10 cellular contexts compared by ENCODE assay signal in genomic region chr14:54219281-54220121, GRCh38.
DNase-seq lines count a peak whose midpoint lies in the region; ATAC-seq and TF ChIP-seq lines count a peak whose summit lies in the region.
"Had no signal": no experiment of that assay in that cellular context is flagged by ENCODE, and none has a peak within 500 bp of the region (broad histone marks: within the 10 kb centered on the region; RNA-seq: fewer than 3 reads in every experiment).

No MANE protein-coding gene starts in this region.

- H3K9me3 Mint-ChIP-seq in glutamatergic neuron (ENCODE audit: unreplicated experiment) (no peaks in the 10 kb centered on the region), neural crest cell (no peaks in the 10 kb centered on the region)
- H3K9me3 Mint-ChIP-seq in activated T-helper 1 cell treated with anti-CD3 and anti-CD28 coated beads, Interleukin-12 subunit alpha, Interleukin-12 subunit beta, Interleukin-2, Interleukin-4 antibody, amounts not matched to agents 30 ng/mL and 10 ng/mL and 1 ng/mL, durations not matched to agents 14 hours and 24 hours and 36 hours: no peaks in the 10 kb centered on the region

- H3K4me2 ChIP-seq in mammary epithelial cell (ENCODE audit: insufficient read depth, low read depth, low read length): no peak overlapping the region

- ATAC-seq in upper lobe of right lung (no peak), HG03108 (IDR thresholded peaks at IDR 0.05; ENCODE audit: unreplicated experiment) (no peak)

- CTCF ChIA-PET in mammary epithelial cell (lab: Charles Lee; ENCODE audit: low non-redundant PET): no interaction called here

- H3K9me3 ChIP-seq in breast epithelium (no peaks in the 10 kb centered on the region), mammary epithelial cell (replicated peaks; ENCODE audit: insufficient read depth, low read length) (no peaks in the 10 kb centered on the region), upper lobe of right lung (no peaks in the 10 kb centered on the region)
- H3K9me3 ChIP-seq: gastroesophageal sphincter had no signal

- in situ Hi-C loops in mammary epithelial cell (cut with MboI; ENCODE audit: low sequenced_read_pairs in 2 of 2): no loop called here

- TF ChIP-seq CTCF in breast epithelium (IDR thresholded peaks at IDR 0.05): no peak
- TF ChIP-seq CTCF in mammary epithelial cell (conservative IDR thresholded peaks at IDR 0.05 in 1 of 2, IDR thresholded peaks at IDR 0.05 in 1 of 2; ENCODE audit: extremely low read depth in 1 of 2, insufficient read depth in 1 of 2, low read depth in 1 of 2, low read length in 2 of 2): no peak
- no peak for TF ChIP-seq CTCF in glutamatergic neuron (IDR thresholded peaks at IDR 0.05; ENCODE audit: partially characterized antibody, unreplicated experiment)
- TF ChIP-seq CTCF in neural crest cell (conservative IDR thresholded peaks at IDR 0.05): no peak
- no peak for TF ChIP-seq CTCF in upper lobe of right lung (IDR thresholded peaks at IDR 0.05)

- H3K9ac ChIP-seq in mammary epithelial cell (ENCODE audit: insufficient read depth, low read length): no peak overlapping the region

- H3K4me3 Mint-ChIP-seq in glutamatergic neuron (ENCODE audit: unreplicated experiment): peak overlapping the region; percentile 93
- peak overlapping the region; percentile 47 for H3K4me3 Mint-ChIP-seq in neural crest cell
- no peak overlapping the region for H3K4me3 Mint-ChIP-seq in activated T-helper 1 cell treated with anti-CD3 and anti-CD28 coated beads, Interleukin-12 subunit alpha, Interleukin-12 subunit beta, Interleukin-2, Interleukin-4 antibody, amounts not matched to agents 30 ng/mL and 10 ng/mL and 1 ng/mL, durations not matched to agents 14 hours and 24 hours and 36 hours

- DNase-seq in breast epithelium (ENCODE audit: low spot score in 2 of 2) (no peak), mammary epithelial cell (no peak), glutamatergic neuron (peak; percentile 33), neural crest cell (ENCODE audit: low read depth, low spot score) (no peak), upper lobe of right lung (no peak)
- no peak for DNase-seq in central memory CD4-positive, alpha-beta T cell
- no peak for DNase-seq in activated T-helper 1 cell treated with anti-CD3 and anti-CD28 coated beads, Interleukin-12 subunit alpha, Interleukin-12 subunit beta, Interleukin-2, Interleukin-4 antibody, amounts not matched to agents 30 ng/mL and 10 ng/mL and 1 ng/mL, durations not matched to agents 14 hours and 24 hours and 36 hours (ENCODE audit: low spot score)
- DNase-seq: activated CD8-positive, alpha-beta memory T cell treated with anti-CD3 and anti-CD28 coated beads for 24 hours had no signal

- H3K4me1 Mint-ChIP-seq in glutamatergic neuron (ENCODE audit: low read depth, unreplicated experiment) (peaks cover 16% of the 10 kb centered on the region), neural crest cell (peaks cover 21% of the 10 kb centered on the region)
- H3K4me1 Mint-ChIP-seq in activated T-helper 1 cell treated with anti-CD3 and anti-CD28 coated beads, Interleukin-12 subunit alpha, Interleukin-12 subunit beta, Interleukin-2, Interleukin-4 antibody, amounts not matched to agents 30 ng/mL and 10 ng/mL and 1 ng/mL, durations not matched to agents 14 hours and 24 hours and 36 hours (ENCODE audit: low read depth): peaks cover 5% of the 10 kb centered on the region

- H3K36me3 Mint-ChIP-seq in glutamatergic neuron (ENCODE audit: unreplicated experiment) (no peaks in the 10 kb centered on the region), neural crest cell (ENCODE audit: low read depth) (no peaks in the 10 kb centered on the region)
- H3K36me3 Mint-ChIP-seq in activated T-helper 1 cell treated with anti-CD3 and anti-CD28 coated beads, Interleukin-12 subunit alpha, Interleukin-12 subunit beta, Interleukin-2, Interleukin-4 antibody, amounts not matched to agents 30 ng/mL and 10 ng/mL and 1 ng/mL, durations not matched to agents 14 hours and 24 hours and 36 hours (ENCODE audit: low read depth): no peaks in the 10 kb centered on the region

- H3K4me3 ChIP-seq in breast epithelium (peak overlapping the region in 2 of 3 donors; percentile 27 to 50), mammary epithelial cell (replicated peaks in 1 of 3; ENCODE audit: insufficient read depth in 1 of 3, low read depth in 2 of 3, low read length in 3 of 3) (no peak overlapping the region), upper lobe of right lung (peak overlapping the region; percentile 33)

- intact Hi-C loops in breast epithelium (cut with DNase I; ENCODE audit: low total_unique reads) (no loop called here), mammary epithelial cell (cut with micrococcal nuclease) (no loop called here), upper lobe of right lung (cut with DNase I) (no loop called here)
- intact Hi-C loops in activated T-helper 1 cell treated with anti-CD3 and anti-CD28 coated beads, Interleukin-12 subunit alpha, Interleukin-12 subunit beta, Interleukin-2, Interleukin-4 antibody, amounts not matched to agents 30 ng/mL and 10 ng/mL and 1 ng/mL, durations not matched to agents 14 hours and 24 hours and 36 hours (cut with micrococcal nuclease): no loop called here

- BruUV-seq in mammary epithelial cell (replicated peaks; lab: Mats Ljungman, UMichigan): no TSS peak

- H3K27ac Mint-ChIP-seq in glutamatergic neuron (ENCODE audit: unreplicated experiment) (no peak overlapping the region), neural crest cell (ENCODE audit: unreplicated experiment) (no peak overlapping the region)
- H3K27ac Mint-ChIP-seq in activated T-helper 1 cell treated with anti-CD3 and anti-CD28 coated beads, Interleukin-12 subunit alpha, Interleukin-12 subunit beta, Interleukin-2, Interleukin-4 antibody, amounts not matched to agents 30 ng/mL and 10 ng/mL and 1 ng/mL, durations not matched to agents 14 hours and 24 hours and 36 hours: no peak overlapping the region

- peak overlapping the region; percentile 31 to 73 for H3K27ac ChIP-seq in breast epithelium
- no peak overlapping the region for H3K27ac ChIP-seq in mammary epithelial cell (ENCODE audit: insufficient read depth, low read depth, low read length)
- H3K27ac ChIP-seq in upper lobe of right lung: no peak overlapping the region
- H3K27ac ChIP-seq: gastroesophageal sphincter had no signal

- H4K20me1 ChIP-seq in mammary epithelial cell (ENCODE audit: insufficient read depth, low read length): no peaks in the 10 kb centered on the region

- no peak for TF ChIP-seq POLR2A in breast epithelium (IDR thresholded peaks at IDR 0.05)

- H3K36me3 ChIP-seq in breast epithelium (no peaks in the 10 kb centered on the region), mammary epithelial cell (ENCODE audit: insufficient read depth, low read length) (no peaks in the 10 kb centered on the region), upper lobe of right lung (no peaks in the 10 kb centered on the region)
- H3K36me3 ChIP-seq: gastroesophageal sphincter had no signal

- H3K79me2 ChIP-seq in mammary epithelial cell (ENCODE audit: insufficient read depth, low read length): no peaks in the 10 kb centered on the region

- H3K27me3 ChIP-seq in breast epithelium (no peaks in the 10 kb centered on the region), mammary epithelial cell (ENCODE audit: insufficient read depth, low read length) (no peaks in the 10 kb centered on the region), upper lobe of right lung (peaks cover 31% of the 10 kb centered on the region)

- H3K4me1 ChIP-seq in breast epithelium (no peaks in the 10 kb centered on the region), mammary epithelial cell (ENCODE audit: insufficient read depth, low read length) (no peaks in the 10 kb centered on the region), upper lobe of right lung (no peaks in the 10 kb centered on the region)

- no peak overlapping the region for H2AFZ ChIP-seq in mammary epithelial cell (ENCODE audit: low read depth, low read length)

- peaks cover 2% of the 10 kb centered on the region for H3K27me3 Mint-ChIP-seq in glutamatergic neuron (ENCODE audit: unreplicated experiment)
- H3K27me3 Mint-ChIP-seq in neural crest cell (ENCODE audit: low read depth): no peaks in the 10 kb centered on the region
- peaks cover 46% of the 10 kb centered on the region for H3K27me3 Mint-ChIP-seq in activated T-helper 1 cell treated with anti-CD3 and anti-CD28 coated beads, Interleukin-12 subunit alpha, Interleukin-12 subunit beta, Interleukin-2, Interleukin-4 antibody, amounts not matched to agents 30 ng/mL and 10 ng/mL and 1 ng/mL, durations not matched to agents 14 hours and 24 hours and 36 hours (ENCODE audit: insufficient read depth)

- dilution Hi-C loops in mammary epithelial cell (cut with HindIII; ENCODE audit: low sequenced_read_pairs): no loop called here

- 93% methylated on average over 34 of the region's 37 CpGs for WGBS in mammary epithelial cell (ENCODE audit: low coverage, missing lambda C conversion rate)

Comparison
In these comparisons a context has a peak if more than half of its experiments do, and no peak if none do; other contexts are left out.
1. H3K27ac ChIP-seq: peak in breast epithelium (2 of 2); none in mammary epithelial cell (single experiment) and upper lobe of right lung (single experiment).
2. H3K4me3 ChIP-seq: peak in breast epithelium (2 of 3) and upper lobe of right lung (single experiment); none in mammary epithelial cell (0 of 3).